8 cellular contexts compared by ENCODE assay signal in genomic region chr2:119290859-119291587, GRCh38.
DNase-seq lines count a peak whose midpoint lies in the region; ATAC-seq, FAIRE-seq and TF ChIP-seq lines count a peak whose summit lies in the region.

No MANE protein-coding gene starts in this region.

- H3K4me1 ChIP-seq in HepG2 (ENCODE audit: insufficient read depth, low read length): peaks cover 27% of the 10 kb centered on the region

- no peak overlapping the region for H2AFZ ChIP-seq in HepG2 (ENCODE audit: low read length)

- H3K27me3 ChIP-seq in HepG2 (ENCODE audit: control insufficient read depth in 1 of 2, insufficient read depth in 2 of 2, low read length in 2 of 2): no peaks in the 10 kb centered on the region; a peak in 2 of 5 replicates

- in situ Hi-C loops in HepG2 (cut with HindIII; ENCODE audit: extremely low pct_ligation_motif_present, low pct_unique_long_range_greater_than_20kb): no loop called here

- H3K4me3 ChIP-seq in cardiac fibroblast (replicated peaks in 1 of 2; ENCODE audit: low read depth in 2 of 2, low read length in 2 of 2): no peak overlapping the region
- peak overlapping the region in 1 of 3 experiments; percentile 2; a peak in 1 of 6 replicates for H3K4me3 ChIP-seq in HepG2 (replicated peaks in 1 of 3; ENCODE audit: insufficient read depth in 1 of 3, low read depth in 2 of 3, low read length in 3 of 3)

- peaks cover 0 to 4% (median 1%) of the 10 kb centered on the region in 3 donors for H3K27me3 Mint-ChIP-seq in CD14-positive monocyte (ENCODE audit: low read depth in 3 of 3)

- BruUV-seq in HepG2 (replicated peaks; lab: Mats Ljungman, UMichigan): no TSS peak

- WGBS in HepG2 (ENCODE audit: low lambda C conversion rate): 8% methylated on average over 15 of the region's 15 CpGs

- H3K36me3 ChIP-seq in HepG2 (replicated peaks in 1 of 2; ENCODE audit: control insufficient read depth in 1 of 2, insufficient read depth in 2 of 2, low read length in 2 of 2): no peaks in the 10 kb centered on the region

- H3K4me3 Mint-ChIP-seq in CD14-positive monocyte: no peak overlapping the region

- no peak overlapping the region for H3K9ac ChIP-seq in HepG2 (ENCODE audit: insufficient read depth, low read depth, low read length)

- H3K27ac ChIP-seq in HepG2 (ENCODE audit: extremely low read length, insufficient read depth, low read length): no peak overlapping the region

- TF ChIP-seq CTCF in CD14-positive monocyte (IDR thresholded peaks at IDR 0.05) (peak; percentile 77), cardiac fibroblast (IDR thresholded peaks at IDR 0.05; ENCODE audit: low read depth, low read length) (peak; percentile 55), HepG2 (CRISPR knock-in tag; IDR thresholded peaks at IDR 0.05) (peak; percentile 99)

- H3K36me3 Mint-ChIP-seq in CD14-positive monocyte: peaks cover 0 to 6% of the 10 kb centered on the region in 2 donors

- peak; percentile 84 for ATAC-seq in GM21576 (IDR thresholded peaks at IDR 0.05; ENCODE audit: unreplicated experiment)
- peak; percentile 97 for ATAC-seq in HepG2

- no peaks in the 10 kb centered on the region for H3K79me2 ChIP-seq in HepG2 (ENCODE audit: insufficient read depth, low read length)

- peaks cover 3% of the 10 kb centered on the region for H3K4me1 Mint-ChIP-seq in CD14-positive monocyte

- CTCF ChIA-PET in HepG2 (lab: Yijun Ruan, JAX; ENCODE audit: low intra/inter-chr PET ratio, low total read pairs): interaction anchor here (1.2 to 1.9 kb wide), 3 partner anchors 72 to 280 kb away, joined by 3 to 15 read pairs (median 7); no protein-coding TSS in a partner anchor

- peak; percentile 98 for FAIRE-seq in HepG2 (lab: Jason Lieb, UNC)

- no peak for TF ChIP-seq EP300 in HepG2 (IDR thresholded peaks at IDR 0.05; ENCODE audit: low read depth in 2 of 2, low read length in 2 of 2)
- TF ChIP-seq EP300 in HepG2 (CRISPR knock-in tag; IDR thresholded peaks at IDR 0.05; ENCODE audit: borderline replicate concordance): no peak

- POLR2A ChIA-PET in HepG2 (lab: Yijun Ruan, JAX): interaction anchor here (1.3 kb wide), 2 partner anchors 67 to 388 kb away, joined by 3 to 4 read pairs; partner anchors contain the start of genes STEAP3 and TMEM177

- peak overlapping the region; percentile 20 for H3K4me2 ChIP-seq in HepG2 (ENCODE audit: low read depth, low read length)

- H4K20me1 ChIP-seq in HepG2 (ENCODE audit: insufficient read depth, low read length): no peaks in the 10 kb centered on the region

- DNase-seq in CD14-positive monocyte (ENCODE audit: low spot score) (peak; percentile 65), NCI-H1436 (lab: John Stamatoyannopoulos, UW) (peak; percentile 70), UCSD-AML1 (lab: John Stamatoyannopoulos, UW; ENCODE audit: unreplicated experiment) (peak; percentile 74), cardiac fibroblast (ENCODE audit: low read depth in 2 of 2) (peak; percentile 27 to 74), HepG2 (ENCODE audit: low spot score) (peak; percentile 75), NOMO-1 treated with dmso at 0.1 percent for 144 hours (lab: John Stamatoyannopoulos, UW; ENCODE audit: unreplicated experiment) (no peak)
- peak; percentile 11 for DNase-seq in stimulated activated CD8-positive, alpha-beta memory T cell treated with anti-CD3 and anti-CD28 coated beads, Interleukin-12 subunit alpha, Interleukin-12 subunit beta, amount 100 ng/mL, for 24 hours (ENCODE audit: extremely low read depth)

- no peak overlapping the region for H3K27ac Mint-ChIP-seq in CD14-positive monocyte

- peak; percentile 84 for TF ChIP-seq RAD21 in HepG2 (CRISPR knock-in tag; IDR thresholded peaks at IDR 0.05)

- H3K9me3 Mint-ChIP-seq in CD14-positive monocyte: peaks cover 0 to 1% (median 0%) of the 10 kb centered on the region in 7 donors

- TF ChIP-seq POLR2A in HepG2 (IDR thresholded peaks at IDR 0.05; ENCODE audit: insufficient read depth in 1 of 2, low read depth in 2 of 2, low read length in 2 of 2): no peak

- no peaks in the 10 kb centered on the region for H3K9me3 ChIP-seq in HepG2 (ENCODE audit: low read length)

- intact Hi-C loops in CD14-positive monocyte (cut with micrococcal nuclease) (loop anchor here (5.0 to 10.0 kb wide), 3 partner anchors 276 to 1066 kb away; no protein-coding TSS in a partner anchor), HepG2 (cut with micrococcal nuclease; ENCODE audit: unreplicated experiment) (loop anchor here (1.0 to 5.0 kb wide), 6 partner anchors 26 to 410 kb away; partner anchors contain the start of genes C2orf76 and DBI)

TF ChIP-seq in HepG2, 621 proteins besides CTCF, POLR2A, EP300 and RAD21 (continues in another document):
- TF ChIP-seq ZFX (CRISPR knock-in tag; IDR thresholded peaks at IDR 0.05; ENCODE audit: low read depth) (peak; percentile 67), SP140L (CRISPR knock-in tag; IDR thresholded peaks at IDR 0.05; ENCODE audit: borderline replicate concordance) (0 out of 2 replicates have a peak, but pooled peaks have one; percentile 33), ZFY (CRISPR knock-in tag; IDR thresholded peaks at IDR 0.05) (peak; percentile 44; the same call in 1 of the 2 replicates), THAP11 (CRISPR knock-in tag; IDR thresholded peaks at IDR 0.05) (0 out of 2 replicates have a peak, but pooled peaks have one; percentile 26), ZMYM3 (CRISPR knock-in tag; IDR thresholded peaks at IDR 0.05) (0 out of 2 replicates have a peak, but pooled peaks have one; percentile 31), SOX6 (IDR thresholded peaks at IDR 0.05) (no peak), SOX6 (CRISPR knock-in tag; IDR thresholded peaks at IDR 0.05) (0 out of 2 replicates have a peak, but pooled peaks have one; percentile 20), ZNF615 (CRISPR knock-in tag; IDR thresholded peaks at IDR 0.05; ENCODE audit: borderline replicate concordance) (no peak), SMC3 (IDR thresholded peaks at IDR 0.05; ENCODE audit: low read length) (peak; percentile 82), GATAD2A (CRISPR knock-in tag; IDR thresholded peaks at IDR 0.05) (peak; percentile 27; the same call in 1 of the 2 replicates), ZNF772 (CRISPR knock-in tag; IDR thresholded peaks at IDR 0.05) (0 out of 2 replicates have a peak, but pooled peaks have one; percentile 35), ARID4A (CRISPR knock-in tag; IDR thresholded peaks at IDR 0.05; ENCODE audit: borderline replicate concordance) (peak; percentile 53; the same call in 1 of the 2 replicates), HOXA3 (CRISPR knock-in tag; IDR thresholded peaks at IDR 0.05) (peak; percentile 43; the same call in 1 of the 2 replicates), ZSCAN5A (CRISPR knock-in tag; IDR thresholded peaks at IDR 0.05; ENCODE audit: borderline replicate concordance) (no peak), RXRA (CRISPR knock-in tag; IDR thresholded peaks at IDR 0.05) (0 out of 2 replicates have a peak, but pooled peaks have one; percentile 19), SIN3A (IDR thresholded peaks at IDR 0.05; ENCODE audit: borderline replicate concordance, low read depth, low read length) (no peak), TFDP1 (CRISPR knock-in tag; IDR thresholded peaks at IDR 0.05; ENCODE audit: borderline replicate concordance) (no peak), NBN (conservative IDR thresholded peaks at IDR 0.05) (no peak)
